ENCODE assay signal across 9 cellular contexts in genomic region chr10:28087675-28088351, GRCh38.
DNase-seq lines count a peak whose midpoint lies in the region; ATAC-seq and TF ChIP-seq lines count a peak whose summit lies in the region.
"Had no signal": no experiment of that assay in that cellular context is flagged by ENCODE, and none has a peak within 500 bp of the region (broad histone marks: within the 10 kb centered on the region; RNA-seq: fewer than 3 reads in every experiment).

No MANE protein-coding gene starts in this region.

- peak overlapping the region in 1 of 6 donors; percentile 26 for H3K27ac Mint-ChIP-seq in immature natural killer cell
- H3K27ac Mint-ChIP-seq: T-helper 17 cell had no signal

- H3K36me3 ChIP-seq in RWPE2 (ENCODE audit: low read depth) (no peaks in the 10 kb centered on the region), right atrium auricular region (no peaks in the 10 kb centered on the region)

- H3K27me3 ChIP-seq in RWPE2 (ENCODE audit: insufficient read depth, poor library complexity, severe bottlenecking) = no peaks in the 10 kb centered on the region
- no peaks in the 10 kb centered on the region for H3K27me3 ChIP-seq in right atrium auricular region

- no peak for TF ChIP-seq CTCF in RWPE2 (IDR thresholded peaks at IDR 0.05; ENCODE audit: poor library complexity, severe bottlenecking)
- no peak for TF ChIP-seq CTCF in right atrium auricular region (IDR thresholded peaks at IDR 0.05)

- peak; percentile 8 for DNase-seq in stimulated activated CD4-positive, alpha-beta T cell treated with anti-CD3 and anti-CD28 coated beads, Interleukin-4, amount 100 ng/mL, for 24 hours
- no peak for DNase-seq in stimulated activated CD4-positive, alpha-beta T cell treated with anti-CD3 and anti-CD28 coated beads, Interleukin-2, amount 100 ng/mL, for 48 hours
- DNase-seq in RWPE2 (ENCODE audit: low spot score) (no peak), right atrium auricular region (ENCODE audit: low spot score) (no peak), SHP77 (lab: John Stamatoyannopoulos, UW) (no peak), immature natural killer cell (no peak)
- DNase-seq: T-helper 17 cell had no signal

- no peak overlapping the region for H3K4me3 Mint-ChIP-seq in immature natural killer cell
- H3K4me3 Mint-ChIP-seq: T-helper 17 cell had no signal

- H3K9me3 ChIP-seq in RWPE2 (ENCODE audit: severe bottlenecking) (no peaks in the 10 kb centered on the region), right atrium auricular region (no peaks in the 10 kb centered on the region)

- peak overlapping the region; percentile 96 for H3K27ac ChIP-seq in RWPE2 (ENCODE audit: poor library complexity, severe bottlenecking)
- no peak overlapping the region for H3K27ac ChIP-seq in right atrium auricular region

- ATAC-seq in RWPE2 (ENCODE audit: low read depth) (peak; percentile 66; the same call in 2 of the 3 replicates), esophagus mucosa (peak; percentile 64), GM19452 (IDR thresholded peaks at IDR 0.05; ENCODE audit: unreplicated experiment) (no peak)
- ATAC-seq: T-helper 17 cell had no signal

- H3K4me3 ChIP-seq in RWPE2 (ENCODE audit: severe bottlenecking) = no peak overlapping the region
- H3K4me3 ChIP-seq in right atrium auricular region = no peak overlapping the region

- H3K9me3 Mint-ChIP-seq in immature natural killer cell = peaks cover 0 to 3% (median 0%) of the 10 kb centered on the region in 6 donors

- H3K27me3 Mint-ChIP-seq in immature natural killer cell (ENCODE audit: low read depth in 3 of 3) = no peaks in the 10 kb centered on the region
- H3K27me3 Mint-ChIP-seq: T-helper 17 cell had no signal

- peaks cover 0 to 5% of the 10 kb centered on the region in 2 donors for H3K4me1 Mint-ChIP-seq in immature natural killer cell

- peaks cover 35 to 48% (median 42%) of the 10 kb centered on the region in 3 donors for H3K36me3 Mint-ChIP-seq in immature natural killer cell

- H3K4me1 ChIP-seq in RWPE2 (ENCODE audit: insufficient read depth, poor library complexity, severe bottlenecking) (peaks cover 33% of the 10 kb centered on the region), right atrium auricular region (no peaks in the 10 kb centered on the region)
